2 cellular contexts compared by ENCODE assay signal in genomic region chr12:40002178-40003169, GRCh38.
A peak's percentile ranks its signal among the peaks of the same experiment; 100 is the strongest.
TF ChIP-seq lines count a peak whose summit lies in the region.

No MANE protein-coding gene starts in this region.

TF ChIP-seq in endothelial cell of umbilical vein, 7 proteins besides CTCF, POLR2A, EP300 and RAD21:
- TF ChIP-seq JUN (IDR thresholded peaks at IDR 0.05; ENCODE audit: borderline replicate concordance, insufficient read depth, insufficient read length, low read depth) (no peak), GATA2 (IDR thresholded peaks at IDR 0.05; ENCODE audit: insufficient read depth, insufficient read length, low read depth, low read length) (no peak)

TF ChIP-seq in liver, 16 proteins besides CTCF, POLR2A, EP300 and RAD21:
- no peak for TF ChIP-seq GABPA (IDR thresholded peaks at IDR 0.05 in 1 of 2, conservative IDR thresholded peaks at IDR 0.05 in 1 of 2)
- no peak for TF ChIP-seq MAX (IDR thresholded peaks at IDR 0.05)
- no peak for TF ChIP-seq RXRA (IDR thresholded peaks at IDR 0.05)
- peak; percentile 52 to 85 for TF ChIP-seq HNF4A (conservative IDR thresholded peaks at IDR 0.05)
- peak; percentile 5 for TF ChIP-seq FOXA1 (IDR thresholded peaks at IDR 0.05)
- TF ChIP-seq SP1 (IDR thresholded peaks at IDR 0.05), result peak; percentile 41
- TF ChIP-seq NR2F2 (IDR thresholded peaks at IDR 0.05), result no peak
- TF ChIP-seq FOXA2 (IDR thresholded peaks at IDR 0.05), result no peak
- peak; percentile 52 for TF ChIP-seq HNF4G (IDR thresholded peaks at IDR 0.05)
- TF ChIP-seq JUND (IDR thresholded peaks at IDR 0.05), result peak; percentile 30 to 44
- TF ChIP-seq YY1 (IDR thresholded peaks at IDR 0.05), result no peak
